In genomic region chr17:7249830-7250229, GRCh38 we compare ENCODE assay signal across 9 cellular contexts. TPM values are rescaled to one million over a fixed set of nuclear protein-coding genes. Genes with fewer than 3 reads are reported as not detected.
A peak's percentile ranks its signal among the peaks of the same experiment; 100 is the strongest.
DNase-seq lines count a peak whose midpoint lies in the region; ATAC-seq lines count a peak whose summit lies in the region.
"Had no signal": no experiment of that assay in that cellular context is flagged by ENCODE, and none has a peak within 500 bp of the region (broad histone marks: within the 10 kb centered on the region; RNA-seq: fewer than 3 reads in every experiment).

No MANE protein-coding gene starts in this region.

- no peak for ATAC-seq in activated T-cell treated with anti-CD3 and anti-CD28 coated beads, Interleukin-2, amount 50 U/mL, for 72 hours (replicated peaks in 1 of 2)
- ATAC-seq in HG02642 (IDR thresholded peaks at IDR 0.05; ENCODE audit: poor library complexity, unreplicated experiment) (no peak), GM18502 (IDR thresholded peaks at IDR 0.05; ENCODE audit: poor library complexity, unreplicated experiment) (no peak)

- H3K27ac Mint-ChIP-seq in activated T-cell treated with anti-CD3 and anti-CD28 coated beads, Interleukin-2, amount 50 U/mL, for 72 hours: peak overlapping the region; percentile 98
- peak overlapping the region; percentile 89 for H3K27ac Mint-ChIP-seq in activated CD4-positive, alpha-beta memory T cell treated with anti-CD3 and anti-CD28 coated beads, Interleukin-2, amount 10 ng/mL, durations not matched to agents 7 days and 5 days
- H3K27ac Mint-ChIP-seq in immature natural killer cell: peak overlapping the region in 5 of 6 donors; percentile 49 to 95 (median 64)

- no peak for DNase-seq in activated T-cell treated with anti-CD3 and anti-CD28 coated beads, Interleukin-2, amount 50 U/mL, for 72 hours
- DNase-seq in activated T-cell treated with anti-CD3 and anti-CD28 coated beads, Interleukin-2, amount 50 U/mL, for 48 hours: no peak
- no peak for DNase-seq in activated CD4-positive, alpha-beta memory T cell treated with anti-CD3 and anti-CD28 coated beads, Interleukin-2, amount 10 ng/mL, durations not matched to agents 7 days and 5 days
- DNase-seq in immature natural killer cell: no peak
- DNase-seq in NCI-H526 treated with DMSO at 0.1 percent for 48 hours (lab: John Stamatoyannopoulos, UW): no peak
- DNase-seq: DMS 273 treated with DMSO at 0.1 percent for 48 hours had no signal

- peaks cover 46% of the 10 kb centered on the region for H3K4me1 Mint-ChIP-seq in activated T-cell treated with anti-CD3 and anti-CD28 coated beads, Interleukin-2, amount 50 U/mL, for 72 hours (ENCODE audit: low read depth)
- H3K4me1 Mint-ChIP-seq in activated CD4-positive, alpha-beta memory T cell treated with anti-CD3 and anti-CD28 coated beads, Interleukin-2, amount 10 ng/mL, durations not matched to agents 7 days and 5 days: peaks cover 54% of the 10 kb centered on the region
- peaks cover 47 to 51% of the 10 kb centered on the region in 2 donors for H3K4me1 Mint-ChIP-seq in immature natural killer cell

- POLR2A ChIA-PET in activated CD4-positive, alpha-beta memory T cell treated with anti-CD3 and anti-CD28 coated beads, Interleukin-2, amount 10 ng/mL, durations not matched to agents 7 days and 5 days (lab: Charles Lee): interaction anchor here (1.3 to 3.9 kb wide), 5 partner anchors 9 to 87 kb away, joined by 4 to 74 read pairs (median 7); partner anchors contain the start of genes ACADVL, ACAP1, DVL2 and GABARAP

- peak overlapping the region; percentile 93 to 99 for H3K4me3 Mint-ChIP-seq in activated T-cell treated with anti-CD3 and anti-CD28 coated beads, Interleukin-2, amount 50 U/mL, for 72 hours
- peak overlapping the region; percentile 91 for H3K4me3 Mint-ChIP-seq in activated CD4-positive, alpha-beta memory T cell treated with anti-CD3 and anti-CD28 coated beads, Interleukin-2, amount 10 ng/mL, durations not matched to agents 7 days and 5 days
- H3K4me3 Mint-ChIP-seq in immature natural killer cell: peak overlapping the region; percentile 91 to 93 (median 91)

- H3K9me3 Mint-ChIP-seq in activated T-cell treated with anti-CD3 and anti-CD28 coated beads, Interleukin-2, amount 50 U/mL, for 72 hours: no peaks in the 10 kb centered on the region
- H3K9me3 Mint-ChIP-seq in activated CD4-positive, alpha-beta memory T cell treated with anti-CD3 and anti-CD28 coated beads, Interleukin-2, amount 10 ng/mL, durations not matched to agents 7 days and 5 days: no peaks in the 10 kb centered on the region
- H3K9me3 Mint-ChIP-seq in immature natural killer cell: no peaks in the 10 kb centered on the region

- CTCF ChIA-PET in activated CD4-positive, alpha-beta memory T cell treated with anti-CD3 and anti-CD28 coated beads, Interleukin-2, amount 10 ng/mL, durations not matched to agents 7 days and 5 days (lab: Charles Lee): interaction anchor here (0.7 to 1.7 kb wide), 3 partner anchors 29 to 463 kb away, joined by 3 to 5 read pairs (median 3); no protein-coding TSS in a partner anchor

- H3K27me3 Mint-ChIP-seq in activated T-cell treated with anti-CD3 and anti-CD28 coated beads, Interleukin-2, amount 50 U/mL, for 72 hours (ENCODE audit: low read depth): no peaks in the 10 kb centered on the region
- H3K27me3 Mint-ChIP-seq in activated CD4-positive, alpha-beta memory T cell treated with anti-CD3 and anti-CD28 coated beads, Interleukin-2, amount 10 ng/mL, durations not matched to agents 7 days and 5 days: no peaks in the 10 kb centered on the region
- H3K27me3 Mint-ChIP-seq in immature natural killer cell (ENCODE audit: low read depth in 3 of 3): peaks cover 11 to 12% (median 11%) of the 10 kb centered on the region in 3 donors

- peaks cover 9 to 22% of the 10 kb centered on the region in 2 donors for H3K36me3 Mint-ChIP-seq in activated T-cell treated with anti-CD3 and anti-CD28 coated beads, Interleukin-2, amount 50 U/mL, for 72 hours (ENCODE audit: insufficient read depth in 2 of 2)
- H3K36me3 Mint-ChIP-seq in activated CD4-positive, alpha-beta memory T cell treated with anti-CD3 and anti-CD28 coated beads, Interleukin-2, amount 10 ng/mL, durations not matched to agents 7 days and 5 days (ENCODE audit: low read depth): peaks cover 53% of the 10 kb centered on the region
- H3K36me3 Mint-ChIP-seq in immature natural killer cell: peaks cover 11 to 22% (median 18%) of the 10 kb centered on the region in 3 donors

- H3K27ac ChIP-seq in temporal lobe (ENCODE audit: low read depth, low read length): peak overlapping the region; percentile 17

RNA-seq across cellular contexts. Expression of gene CTDNEP1, which starts 1.7 kb away (rescaled TPM):
- total RNA-seq in activated T-cell treated with anti-CD3 and anti-CD28 coated beads, Interleukin-2, amount 50 U/mL, for 72 hours: 100 to 1,000 TPM; 184 to 186 TPM
- 100 to 1,000 TPM; 170 to 175 TPM for total RNA-seq in activated CD4-positive, alpha-beta memory T cell treated with anti-CD3 and anti-CD28 coated beads, Interleukin-2, amount 10 ng/mL, durations not matched to agents 7 days and 5 days
- polyA plus RNA-seq in immature natural killer cell: 10 to 100 TPM; 33.2 to 61.1 (median 57.8) TPM
- 49.9 TPM for total RNA-seq in temporal lobe

RNA-seq across cellular contexts. Expression of gene ELP5, which starts 2.2 kb away (rescaled TPM):
- total RNA-seq in activated T-cell treated with anti-CD3 and anti-CD28 coated beads, Interleukin-2, amount 50 U/mL, for 72 hours: 10 to 100 TPM; 62.1 to 89.5 TPM
- total RNA-seq in activated CD4-positive, alpha-beta memory T cell treated with anti-CD3 and anti-CD28 coated beads, Interleukin-2, amount 10 ng/mL, durations not matched to agents 7 days and 5 days: 10 to 100 TPM; 40.4 to 42.1 TPM
- 100 to 1,000 TPM in 1 of 3 donors, 10 to 100 TPM in 2; 65.0 to 108 (median 89.0) TPM for polyA plus RNA-seq in immature natural killer cell
- total RNA-seq in temporal lobe: 22.1 TPM

RNA-seq across cellular contexts. Expression of gene GABARAP, which starts 7.6 kb away (rescaled TPM):
- 100 to 1,000 TPM; 244 to 246 TPM for total RNA-seq in activated T-cell treated with anti-CD3 and anti-CD28 coated beads, Interleukin-2, amount 50 U/mL, for 72 hours
- 100 to 1,000 TPM; 303 to 313 TPM for total RNA-seq in activated CD4-positive, alpha-beta memory T cell treated with anti-CD3 and anti-CD28 coated beads, Interleukin-2, amount 10 ng/mL, durations not matched to agents 7 days and 5 days
- polyA plus RNA-seq in immature natural killer cell: 100 to 1,000 TPM; 764 to 982 (median 905) TPM
- total RNA-seq in temporal lobe: 93.9 TPM

RNA-seq across cellular contexts. Expression of gene PHF23, which starts 10.6 kb away (rescaled TPM):
- total RNA-seq in activated T-cell treated with anti-CD3 and anti-CD28 coated beads, Interleukin-2, amount 50 U/mL, for 72 hours: 10 to 100 TPM; 28.9 to 32.2 TPM
- total RNA-seq in activated CD4-positive, alpha-beta memory T cell treated with anti-CD3 and anti-CD28 coated beads, Interleukin-2, amount 10 ng/mL, durations not matched to agents 7 days and 5 days: 10 to 100 TPM; 45.9 to 53.1 TPM
- 10 to 100 TPM; 11.9 to 41.4 (median 17.7) TPM for polyA plus RNA-seq in immature natural killer cell
- 17.9 TPM for total RNA-seq in temporal lobe

RNA-seq across cellular contexts. Expression of gene CLDN7, which starts 12.4 kb away (rescaled TPM):
- 1 to 10 TPM; 1.9 to 3.1 TPM for total RNA-seq in activated T-cell treated with anti-CD3 and anti-CD28 coated beads, Interleukin-2, amount 50 U/mL, for 72 hours
- under 1 TPM; 0.15 to 0.80 TPM for total RNA-seq in activated CD4-positive, alpha-beta memory T cell treated with anti-CD3 and anti-CD28 coated beads, Interleukin-2, amount 10 ng/mL, durations not matched to agents 7 days and 5 days
- polyA plus RNA-seq in immature natural killer cell: 1 to 10 TPM; 2.5 to 8.7 (median 3.7) TPM
- 0.49 TPM for total RNA-seq in temporal lobe
